In the genomic region with DNA sequence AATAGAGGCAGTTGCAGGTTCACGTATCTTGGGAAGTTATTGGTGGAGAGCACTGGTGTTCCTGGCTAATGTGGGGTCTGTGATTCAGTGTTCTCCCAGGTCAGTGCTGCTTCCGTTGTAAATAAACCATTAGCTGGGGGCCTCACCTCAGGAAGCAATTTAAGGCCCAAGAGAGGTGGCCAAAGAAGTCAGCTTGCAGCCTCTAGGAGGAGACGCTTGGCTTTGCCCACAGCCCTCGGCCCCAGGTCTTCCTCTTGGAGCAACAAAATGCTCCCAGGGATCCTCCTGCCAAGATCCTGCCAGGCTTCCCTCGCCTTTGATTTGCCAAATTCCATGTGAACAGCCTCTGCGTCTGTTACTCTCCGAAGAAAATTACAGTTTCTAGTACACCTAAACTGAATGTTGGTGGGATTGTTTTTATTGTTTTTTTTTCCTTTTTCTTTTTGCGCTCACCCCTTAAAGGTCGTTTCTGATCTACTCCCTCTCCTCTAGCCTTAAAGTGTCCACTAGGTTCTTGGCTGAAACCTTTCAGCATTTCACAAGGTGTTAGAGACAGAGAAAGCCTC, we compare ENCODE assay signal across 2 cellular contexts.
TF ChIP-seq lines count a peak whose summit lies in the region.

No MANE protein-coding gene starts in this region.

TF ChIP-seq in GM23338, 12 proteins besides CTCF, POLR2A, EP300 and RAD21 (continues in another document):
- TF ChIP-seq ZNF114 (CRISPR knock-in tag; IDR thresholded peaks at IDR 0.05), result no peak
- TF ChIP-seq REST (IDR thresholded peaks at IDR 0.05; ENCODE audit: unreplicated experiment), result no peak
- no peak for TF ChIP-seq JUNB (IDR thresholded peaks at IDR 0.05; ENCODE audit: unreplicated experiment)
- no peak for TF ChIP-seq POLR2AphosphoS5 (IDR thresholded peaks at IDR 0.05; ENCODE audit: low read depth)
- TF ChIP-seq NANOG (IDR thresholded peaks at IDR 0.05; ENCODE audit: borderline replicate concordance), result no peak
- no peak for TF ChIP-seq CREB1 (CRISPR knock-in tag; IDR thresholded peaks at IDR 0.05; ENCODE audit: low read depth)
- TF ChIP-seq ZNF462 (CRISPR knock-in tag; IDR thresholded peaks at IDR 0.05), result no peak
- TF ChIP-seq EZH2phosphoT487 (IDR thresholded peaks at IDR 0.05; ENCODE audit: unreplicated experiment), result no peak
- TF ChIP-seq ETS1 (IDR thresholded peaks at IDR 0.05), result no peak

TF ChIP-seq in SK-N-SH, 30 proteins besides CTCF, POLR2A, EP300 and RAD21:
- TF ChIP-seq FOXM1 (IDR thresholded peaks at IDR 0.05; ENCODE audit: low read depth) (no peak), SMC3 (IDR thresholded peaks at IDR 0.05; ENCODE audit: low read depth, low read length) (no peak), RXRA (IDR thresholded peaks at IDR 0.05; ENCODE audit: borderline replicate concordance, low read depth) (no peak), IRF3 (IDR thresholded peaks at IDR 0.05; ENCODE audit: low read depth, low read length) (no peak), USF2 (IDR thresholded peaks at IDR 0.05; ENCODE audit: borderline replicate concordance, low read depth, low read length) (no peak), MXI1 (IDR thresholded peaks at IDR 0.05; ENCODE audit: low read depth, low read length) (no peak), GABPA (IDR thresholded peaks at IDR 0.05; ENCODE audit: low read depth) (no peak), ELF1 (IDR thresholded peaks at IDR 0.05) (no peak), FOXJ3 (CRISPR knock-in tag; IDR thresholded peaks at IDR 0.05) (no peak), JUND (IDR thresholded peaks at IDR 0.05) (no peak), NFIC (IDR thresholded peaks at IDR 0.05; ENCODE audit: borderline replicate concordance) (no peak)
